ENCODE assay signal across 19 cellular contexts in genomic region chr21:45750924-45751323, GRCh38.
DNase-seq lines count a peak whose midpoint lies in the region; ATAC-seq and TF ChIP-seq lines count a peak whose summit lies in the region.
"Had no signal": no experiment of that assay in that cellular context is flagged by ENCODE, and none has a peak within 500 bp of the region (broad histone marks: within the 10 kb centered on the region; RNA-seq: fewer than 3 reads in every experiment).

No MANE protein-coding gene starts in this region.

- no peak overlapping the region for H3K27ac ChIP-seq in coronary artery
- H3K27ac ChIP-seq: A549 had no signal

- H3K4me1 Mint-ChIP-seq in activated CD4-positive, alpha-beta T cell treated with anti-CD3 and anti-CD28 coated beads, Interleukin-2, amount 10 ng/mL, durations not matched to agents 24 days and 14 days: no peaks in the 10 kb centered on the region
- H3K4me1 Mint-ChIP-seq in stimulated activated effector memory CD8-positive, alpha-beta T cell treated with anti-CD3 and anti-CD28 coated beads, Interleukin-12 subunit alpha, Interleukin-12 subunit beta, amount 100 ng/mL, for 72 hours: no peaks in the 10 kb centered on the region
- peaks cover 4% of the 10 kb centered on the region for H3K4me1 Mint-ChIP-seq in activated naive CD4-positive, alpha-beta T cell treated with anti-CD3 and anti-CD28 coated beads for 36 hours (ENCODE audit: low read depth)
- H3K4me1 Mint-ChIP-seq: CD4-positive, alpha-beta memory T cell had no signal

- CTCF ChIA-PET in activated naive CD4-positive, alpha-beta T cell treated with anti-CD3 and anti-CD28 coated beads for 36 hours (lab: Charles Lee): no interaction called here

- peaks cover 4% of the 10 kb centered on the region for H3K36me3 Mint-ChIP-seq in activated CD4-positive, alpha-beta T cell treated with anti-CD3 and anti-CD28 coated beads, Interleukin-2, amount 10 ng/mL, durations not matched to agents 24 days and 14 days (ENCODE audit: low read depth)
- no peaks in the 10 kb centered on the region for H3K36me3 Mint-ChIP-seq in stimulated activated effector memory CD8-positive, alpha-beta T cell treated with anti-CD3 and anti-CD28 coated beads, Interleukin-12 subunit alpha, Interleukin-12 subunit beta, amount 100 ng/mL, for 72 hours
- H3K36me3 Mint-ChIP-seq in activated naive CD4-positive, alpha-beta T cell treated with anti-CD3 and anti-CD28 coated beads for 36 hours (ENCODE audit: low read depth): no peaks in the 10 kb centered on the region

- peaks cover 2% of the 10 kb centered on the region for H3K9me3 Mint-ChIP-seq in activated CD4-positive, alpha-beta T cell treated with anti-CD3 and anti-CD28 coated beads, Interleukin-2, amount 10 ng/mL, durations not matched to agents 24 days and 14 days
- no peaks in the 10 kb centered on the region for H3K9me3 Mint-ChIP-seq in stimulated activated effector memory CD8-positive, alpha-beta T cell treated with anti-CD3 and anti-CD28 coated beads, Interleukin-12 subunit alpha, Interleukin-12 subunit beta, amount 100 ng/mL, for 72 hours
- H3K9me3 Mint-ChIP-seq in activated naive CD4-positive, alpha-beta T cell treated with anti-CD3 and anti-CD28 coated beads for 36 hours: peaks cover 2% of the 10 kb centered on the region
- H3K9me3 Mint-ChIP-seq: GM23338 had no signal

- DNase-seq in activated CD4-positive, alpha-beta T cell treated with anti-CD3 and anti-CD28 coated beads, Interleukin-2, amount 10 ng/mL, durations not matched to agents 24 days and 14 days: peak; percentile 44
- no peak for DNase-seq in activated CD4-positive, alpha-beta T cell treated with anti-CD3 and anti-CD28 coated beads for 4 hours
- DNase-seq in coronary artery (ENCODE audit: low spot score) (peak; percentile 36), iPS-NIHi7 (ENCODE audit: extremely low spot score) (no peak)
- DNase-seq in stimulated activated effector memory CD8-positive, alpha-beta T cell treated with anti-CD3 and anti-CD28 coated beads, Interleukin-12 subunit alpha, Interleukin-12 subunit beta, amount 100 ng/mL, for 72 hours (ENCODE audit: low spot score in 2 of 2): no peak
- no peak for DNase-seq in activated naive CD4-positive, alpha-beta T cell treated with anti-CD3 and anti-CD28 coated beads for 36 hours
- DNase-seq: 8988T; ACHN; AML-193; C1 segment of cervical spinal cord; Calu3; CD4-positive, alpha-beta memory T cell; COR-L47; DMS53; DMS79 treated with DMSO at 0.1 percent for 48 hours; GF-D8 had no signal

- TF ChIP-seq CTCF in coronary artery (IDR thresholded peaks at IDR 0.05): no peak

- no peak overlapping the region for H3K27ac Mint-ChIP-seq in activated CD4-positive, alpha-beta T cell treated with anti-CD3 and anti-CD28 coated beads, Interleukin-2, amount 10 ng/mL, durations not matched to agents 24 days and 14 days
- peak overlapping the region; percentile 18 for H3K27ac Mint-ChIP-seq in stimulated activated effector memory CD8-positive, alpha-beta T cell treated with anti-CD3 and anti-CD28 coated beads, Interleukin-12 subunit alpha, Interleukin-12 subunit beta, amount 100 ng/mL, for 72 hours
- no peak overlapping the region for H3K27ac Mint-ChIP-seq in activated naive CD4-positive, alpha-beta T cell treated with anti-CD3 and anti-CD28 coated beads for 36 hours
- H3K27ac Mint-ChIP-seq: GM23338 had no signal

- no peak overlapping the region for H3K4me3 ChIP-seq in coronary artery
- H3K4me3 ChIP-seq: A549, GM23338, HAP-1 had no signal

- no peak for ATAC-seq in stimulated activated effector memory CD8-positive, alpha-beta T cell treated with anti-CD3 and anti-CD28 coated beads, Interleukin-12 subunit alpha, Interleukin-12 subunit beta, amount 100 ng/mL, for 72 hours
- ATAC-seq: A549, GM23338 had no signal

- no peak overlapping the region for H3K4me3 Mint-ChIP-seq in activated CD4-positive, alpha-beta T cell treated with anti-CD3 and anti-CD28 coated beads, Interleukin-2, amount 10 ng/mL, durations not matched to agents 24 days and 14 days
- H3K4me3 Mint-ChIP-seq in stimulated activated effector memory CD8-positive, alpha-beta T cell treated with anti-CD3 and anti-CD28 coated beads, Interleukin-12 subunit alpha, Interleukin-12 subunit beta, amount 100 ng/mL, for 72 hours: no peak overlapping the region
- no peak overlapping the region for H3K4me3 Mint-ChIP-seq in activated naive CD4-positive, alpha-beta T cell treated with anti-CD3 and anti-CD28 coated beads for 36 hours
- H3K4me3 Mint-ChIP-seq: CD4-positive, alpha-beta memory T cell; GM23338 had no signal

- H3K27me3 Mint-ChIP-seq in activated CD4-positive, alpha-beta T cell treated with anti-CD3 and anti-CD28 coated beads, Interleukin-2, amount 10 ng/mL, durations not matched to agents 24 days and 14 days: no peaks in the 10 kb centered on the region
- H3K27me3 Mint-ChIP-seq in activated naive CD4-positive, alpha-beta T cell treated with anti-CD3 and anti-CD28 coated beads for 36 hours (ENCODE audit: low read depth): no peaks in the 10 kb centered on the region
- H3K27me3 Mint-ChIP-seq: CD4-positive, alpha-beta memory T cell had no signal

- intact Hi-C loops in activated CD4-positive, alpha-beta T cell treated with anti-CD3 and anti-CD28 coated beads, Interleukin-2, amount 10 ng/mL, durations not matched to agents 24 days and 14 days (cut with micrococcal nuclease): no loop called here
- intact Hi-C loops in activated naive CD4-positive, alpha-beta T cell treated with anti-CD3 and anti-CD28 coated beads for 36 hours (cut with micrococcal nuclease): no loop called here

Comparison
In these comparisons a context has a peak if more than half of its experiments do, and no peak if none do; other contexts are left out.
1. DNase-seq: peak in activated CD4-positive, alpha-beta T cell treated with anti-CD3 and anti-CD28 coated beads, Interleukin-2, amount 10 ng/mL, durations not matched to agents 24 days and 14 days (single experiment) and coronary artery (single experiment); none in activated CD4-positive, alpha-beta T cell treated with anti-CD3 and anti-CD28 coated beads for 4 hours (0 of 2), stimulated activated effector memory CD8-positive, alpha-beta T cell treated with anti-CD3 and anti-CD28 coated beads, Interleukin-12 subunit alpha, Interleukin-12 subunit beta, amount 100 ng/mL, for 72 hours (0 of 2), iPS-NIHi7 (single experiment) and activated naive CD4-positive, alpha-beta T cell treated with anti-CD3 and anti-CD28 coated beads for 36 hours (single experiment).